15 cellular contexts compared by ENCODE assay signal in the genomic region with DNA sequence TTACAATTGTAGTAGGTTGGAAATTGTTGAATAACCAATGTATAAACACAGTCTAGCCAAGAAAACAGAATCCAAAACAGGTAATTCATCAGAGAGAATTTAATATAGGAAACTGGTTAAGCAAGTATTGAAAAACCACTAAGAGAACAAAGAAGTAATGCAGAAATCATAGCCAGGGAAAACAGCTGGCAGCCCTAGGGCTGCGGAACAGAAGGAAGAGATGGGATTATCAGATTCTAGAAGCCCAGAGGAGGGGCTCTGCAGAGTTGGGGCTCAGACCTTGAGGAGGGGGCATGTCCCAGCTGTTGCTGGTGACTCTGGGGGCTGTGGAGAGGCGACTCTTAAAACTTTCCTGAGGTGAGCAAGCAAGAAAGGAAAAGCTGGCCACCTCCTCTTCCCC.
"Had no signal": no experiment of that assay in that cellular context is flagged by ENCODE, and none has a peak within 500 bp of the region (broad histone marks: within the 10 kb centered on the region; RNA-seq: fewer than 3 reads in every experiment).

No MANE protein-coding gene starts in this region.

- H3K4me1 Mint-ChIP-seq: naive thymus-derived CD8-positive, alpha-beta T cell had no signal

- H3K4me3 Mint-ChIP-seq: activated naive CD8-positive, alpha-beta T cell; endodermal cell; naive thymus-derived CD8-positive, alpha-beta T cell; stimulated activated naive CD8-positive, alpha-beta T cell treated with anti-CD3 and anti-CD28 coated beads, Interleukin-15, Interleukin-2, amounts not matched to agents 100 ng/mL and 50 ng/mL, for 24 hours had no signal

- H3K9me3 ChIP-seq: testis had no signal

- H3K27me3 ChIP-seq: testis had no signal

- DNase-seq: activated CD4-positive, alpha-beta T cell treated with anti-CD3 and anti-CD28 coated beads, Interleukin-2, amount 50 U/mL, for 4 hours; activated CD4-positive, CD25-positive, alpha-beta regulatory T cell treated with anti-CD3 and anti-CD28 coated beads, Interleukin-2, amount 50 U/mL, for 72 hours; activated gamma-delta T cell; activated T-cell treated with anti-CD3 and anti-CD28 coated beads, Interleukin-2, amount 50 U/mL, for 1 hour; erythroblast; hypothalamus; naive thymus-derived CD8-positive, alpha-beta T cell; nucleus accumbens; stimulated activated CD4-positive, alpha-beta T cell treated with anti-CD3 and anti-CD28 coated beads, Interleukin-15, amount 100 ng/mL, for 24 hours; stimulated activated CD4-positive, alpha-beta T cell treated with anti-CD3 and anti-CD28 coated beads, Interleukin-4, amount 100 ng/mL, for 24 hours; testis had no signal

- H3K27ac Mint-ChIP-seq: activated naive CD8-positive, alpha-beta T cell; endodermal cell; naive thymus-derived CD8-positive, alpha-beta T cell; stimulated activated naive CD8-positive, alpha-beta T cell treated with anti-CD3 and anti-CD28 coated beads, Interleukin-15, Interleukin-2, amounts not matched to agents 100 ng/mL and 50 ng/mL, for 24 hours had no signal

- ATAC-seq: naive thymus-derived CD8-positive, alpha-beta T cell had no signal

- H3K27ac ChIP-seq: testis had no signal

- H3K36me3 Mint-ChIP-seq: activated naive CD8-positive, alpha-beta T cell; naive thymus-derived CD8-positive, alpha-beta T cell had no signal

- H3K4me3 ChIP-seq: lung, testis had no signal
